ENCODE assay signal across 8 cellular contexts in the genomic region with DNA sequence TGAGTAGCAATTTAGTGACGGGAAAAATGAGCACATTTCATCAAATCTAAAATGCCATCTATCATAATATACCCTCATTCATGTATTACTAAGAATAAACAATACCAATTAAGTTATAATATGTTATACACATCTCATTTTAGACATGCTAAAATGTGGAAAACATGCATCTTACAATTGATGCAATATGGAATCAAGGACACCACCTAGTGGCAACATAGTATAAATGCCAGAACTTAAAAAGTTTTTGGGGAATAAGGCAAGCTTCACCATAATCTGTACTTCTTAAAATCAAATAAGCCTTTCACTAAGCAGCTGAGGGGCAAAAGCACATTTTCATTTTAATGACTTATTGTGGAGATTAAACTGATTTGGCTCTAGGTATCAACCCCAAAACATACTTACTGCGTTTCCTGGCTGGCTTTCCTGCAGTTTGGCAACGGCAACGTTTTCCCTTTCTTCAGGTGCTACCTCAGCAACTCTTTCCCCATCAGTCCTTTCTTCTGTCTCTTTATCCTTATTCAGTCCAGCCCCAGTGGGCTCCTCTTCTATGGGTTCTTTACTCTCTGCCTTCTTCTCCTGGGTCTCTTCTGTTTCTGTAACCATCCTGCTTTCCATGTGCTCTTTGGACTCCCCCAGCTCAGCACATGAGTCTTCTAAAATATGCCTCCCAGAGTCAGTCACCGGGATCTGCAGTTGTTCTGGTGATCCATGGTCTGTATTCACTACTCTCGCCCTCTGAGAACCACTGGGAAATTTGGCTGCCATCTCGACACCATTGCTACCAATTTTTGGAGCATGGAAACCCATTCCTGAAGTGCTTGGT. TPM values are rescaled to one million over a fixed set of nuclear protein-coding genes. Genes with fewer than 3 reads are reported as not detected.
A peak's percentile ranks its signal among the peaks of the same experiment; 100 is the strongest.
DNase-seq lines count a peak whose midpoint lies in the region; ATAC-seq and TF ChIP-seq lines count a peak whose summit lies in the region.

No MANE protein-coding gene starts in this region.

- peak overlapping the region; percentile 69 for H3K27ac Mint-ChIP-seq in CD4-positive, alpha-beta T cell
- H3K27ac Mint-ChIP-seq in endothelial cell (ENCODE audit: unreplicated experiment) (no peak overlapping the region), osteocyte (ENCODE audit: unreplicated experiment) (peak overlapping the region; percentile 6)

- TF ChIP-seq CTCF in CD4-positive, alpha-beta T cell (IDR thresholded peaks at IDR 0.05) = peak; percentile 80
- TF ChIP-seq CTCF in endothelial cell (IDR thresholded peaks at IDR 0.05; ENCODE audit: unreplicated experiment) (peak; percentile 93), osteocyte (IDR thresholded peaks at IDR 0.05) (peak; percentile 73)

- H3K27me3 Mint-ChIP-seq in CD4-positive, alpha-beta T cell = no peaks in the 10 kb centered on the region
- H3K27me3 Mint-ChIP-seq in endothelial cell (ENCODE audit: unreplicated experiment) (no peaks in the 10 kb centered on the region), osteocyte (ENCODE audit: unreplicated experiment) (no peaks in the 10 kb centered on the region)

- H3K36me3 Mint-ChIP-seq in CD4-positive, alpha-beta T cell (ENCODE audit: low read depth) = peaks cover 90% of the 10 kb centered on the region
- H3K36me3 Mint-ChIP-seq in endothelial cell (ENCODE audit: low read depth, unreplicated experiment) (peaks cover 49% of the 10 kb centered on the region), osteocyte (ENCODE audit: unreplicated experiment) (peaks cover 51% of the 10 kb centered on the region)

- DNase-seq in CD4-positive, alpha-beta T cell = no peak
- DNase-seq in HCEC 1CT (peak; percentile 48), OCI-M1 (lab: John Stamatoyannopoulos, UW) (peak; percentile 73), endothelial cell (ENCODE audit: low spot score) (no peak), osteocyte (ENCODE audit: extremely low spot score, unreplicated experiment) (no peak)
- no peak for DNase-seq in activated CD4-positive, alpha-beta T cell treated with anti-CD3 and anti-CD28 coated beads for 1 hour
- DNase-seq in activated CD4-positive, alpha-beta T cell treated with anti-CD3 and anti-CD28 coated beads for 4 hours = no peak

- H3K9me3 Mint-ChIP-seq in CD4-positive, alpha-beta T cell = no peaks in the 10 kb centered on the region
- H3K9me3 Mint-ChIP-seq in endothelial cell (ENCODE audit: unreplicated experiment) = no peaks in the 10 kb centered on the region
- H3K9me3 Mint-ChIP-seq in osteocyte (ENCODE audit: unreplicated experiment) = no peaks in the 10 kb centered on the region

- H3K4me3 Mint-ChIP-seq in CD4-positive, alpha-beta T cell = no peak overlapping the region
- H3K4me3 Mint-ChIP-seq in endothelial cell (ENCODE audit: unreplicated experiment) = no peak overlapping the region
- no peak overlapping the region for H3K4me3 Mint-ChIP-seq in osteocyte (ENCODE audit: unreplicated experiment)

- H3K27ac ChIP-seq in CD4-positive, alpha-beta T cell (ENCODE audit: low read depth, low read length) = no peak overlapping the region

- no peaks in the 10 kb centered on the region for H3K9me3 ChIP-seq in CD4-positive, alpha-beta T cell (ENCODE audit: control insufficient read depth, low read length)

- no peaks in the 10 kb centered on the region for H3K27me3 ChIP-seq in CD4-positive, alpha-beta T cell (ENCODE audit: control insufficient read depth, insufficient read depth, low read length)

- H3K4me1 Mint-ChIP-seq in CD4-positive, alpha-beta T cell (ENCODE audit: low read depth) = peaks cover 29% of the 10 kb centered on the region
- H3K4me1 Mint-ChIP-seq in endothelial cell (ENCODE audit: unreplicated experiment) (no peaks in the 10 kb centered on the region), osteocyte (ENCODE audit: unreplicated experiment) (no peaks in the 10 kb centered on the region)

- ATAC-seq in CD4-positive, alpha-beta T cell (ENCODE audit: poor library complexity) = peak; percentile 62
- no peak for ATAC-seq in GM19328 (IDR thresholded peaks at IDR 0.05; ENCODE audit: unreplicated experiment)

- intact Hi-C loops in CD4-positive, alpha-beta T cell (cut with DNase I, micrococcal nuclease) = loop anchor here in 1 of 2 experiments (1.0 kb wide), 1 partner anchor 11 kb away; no protein-coding TSS in a partner anchor

- POLR2A ChIA-PET in CD4-positive, alpha-beta T cell (lab: Charles Lee) = interaction anchor here (0.6 to 4.8 kb wide), 8 partner anchors 10 to 514 kb away, joined by 3 to 27 read pairs (median 4); partner anchors contain the start of genes H3-3A, SDE2 and SRP9

- CTCF ChIA-PET in CD4-positive, alpha-beta T cell (lab: Charles Lee) = interaction anchor here (0.5 to 3.7 kb wide), 15 partner anchors 8 to 544 kb away, joined by 3 to 16 read pairs (median 4); partner anchors contain the start of gene SDE2

RNA-seq across cellular contexts. Expression of gene SDE2, which starts 11.4 kb away (rescaled TPM):
- 10 to 100 TPM; 48.2 to 49.3 TPM for total RNA-seq in CD4-positive, alpha-beta T cell
- total RNA-seq in endothelial cell (ENCODE audit: unreplicated experiment) (17.8 TPM), osteocyte (20.0 and 20.7 TPM in 2 replicates)

RNA-seq across cellular contexts. Expression of gene LEFTY2, which starts 46.7 kb away (rescaled TPM):
- total RNA-seq in CD4-positive, alpha-beta T cell = not detected
- total RNA-seq in endothelial cell (ENCODE audit: unreplicated experiment) (0.26 TPM), osteocyte (0.43 TPM in 1 of 2 replicates, not detected in the other)

Comparison
In these comparisons a context has a peak if more than half of its experiments do, and no peak if none do; other contexts are left out.
1. DNase-seq: peak in HCEC 1CT (single experiment) and OCI-M1 (single experiment); none in CD4-positive, alpha-beta T cell (0 of 10), endothelial cell (single experiment), osteocyte (single experiment), activated CD4-positive, alpha-beta T cell treated with anti-CD3 and anti-CD28 coated beads for 1 hour (single experiment) and activated CD4-positive, alpha-beta T cell treated with anti-CD3 and anti-CD28 coated beads for 4 hours (0 of 2).
2. Peak in every context shown above with its lines, with median percentiles within 50 percentile points of each other: CTCF ChIP-seq.